In genomic region chr17:58006924-58007780, GRCh38 we compare ENCODE assay signal across 1 cellular context.
TF ChIP-seq lines count a peak whose summit lies in the region.

SRSF1 (minus strand) TSS chr17:58007246; CDS start chr17:58007137, 109 bp downstream.

TF ChIP-seq in HEK293, 187 proteins besides CTCF, POLR2A, EP300 and RAD21 (continued from another document and continues in another):
- TF ChIP-seq PATZ1 (tag by site-specific recombination; IDR thresholded peaks at IDR 0.05) (peak; percentile 99), EGR2 (tag by site-specific recombination; IDR thresholded peaks at IDR 0.05; ENCODE audit: low read depth) (peak; percentile 12), GFI1B (tag by site-specific recombination; IDR thresholded peaks at IDR 0.05) (no peak), ZNF174 (tag by site-specific recombination; IDR thresholded peaks at IDR 0.05) (no peak), ZNF416 (tag by site-specific recombination; IDR thresholded peaks at IDR 0.05) (no peak), ZNF704 (tag by site-specific recombination; IDR thresholded peaks at IDR 0.05) (no peak), ZNF791 (tag by site-specific recombination; IDR thresholded peaks at IDR 0.05) (no peak), ZSCAN23 (tag by site-specific recombination; IDR thresholded peaks at IDR 0.05) (peak; percentile 62; the same call in 1 of the 2 replicates), MEIS1 (CRISPR knock-in tag; IDR thresholded peaks at IDR 0.05; ENCODE audit: borderline replicate concordance) (no peak), ZNF513 (tag by site-specific recombination; IDR thresholded peaks at IDR 0.05) (peak; percentile 26; the same call in 1 of the 2 replicates), ZNF2 (tag by site-specific recombination; IDR thresholded peaks at IDR 0.05) (no peak; the same call in none of the 2 replicates), ZNF354C (tag by site-specific recombination; IDR thresholded peaks at IDR 0.05; ENCODE audit: borderline replicate concordance, low read depth) (no peak), ZBTB26 (tag by site-specific recombination; optimal IDR thresholded peaks at IDR 0.05) (peak; percentile 100), ZNF776 (tag by site-specific recombination; IDR thresholded peaks at IDR 0.05; ENCODE audit: borderline replicate concordance) (no peak), GLI4 (tag by site-specific recombination; IDR thresholded peaks at IDR 0.05) (no peak), ZNF133 (tag by site-specific recombination; IDR thresholded peaks at IDR 0.05) (no peak), ZNF488 (tag by site-specific recombination; IDR thresholded peaks at IDR 0.05) (no peak), ZSCAN4 (tag by site-specific recombination; IDR thresholded peaks at IDR 0.05) (peak; percentile 29; the same call in 1 of the 2 replicates), PRDM1 (tag by site-specific recombination; IDR thresholded peaks at IDR 0.05) (peak; percentile 92), KLF7 (tag by site-specific recombination; IDR thresholded peaks at IDR 0.05; ENCODE audit: borderline replicate concordance) (no peak), ZNF391 (tag by site-specific recombination; IDR thresholded peaks at IDR 0.05; ENCODE audit: borderline replicate concordance, low read depth) (peak; percentile 60), GLIS2 (tag by site-specific recombination; IDR thresholded peaks at IDR 0.05) (peak; percentile 100), ZNF146 (tag by site-specific recombination; IDR thresholded peaks at IDR 0.05) (peak; percentile 51; the same call in 1 of the 2 replicates), ZNF692 (tag by site-specific recombination; IDR thresholded peaks at IDR 0.05) (0 out of 2 replicates have a peak, but pooled peaks have one; percentile 41), ZNF596 (tag by site-specific recombination; IDR thresholded peaks at IDR 0.05) (no peak), SALL2 (tag by site-specific recombination; IDR thresholded peaks at IDR 0.05; ENCODE audit: borderline replicate concordance) (no peak), ZBTB1 (tag by site-specific recombination; IDR thresholded peaks at IDR 0.05) (peak; percentile 41; the same call in 1 of the 2 replicates), FEZF1 (tag by site-specific recombination; IDR thresholded peaks at IDR 0.05) (peak; percentile 22; the same call in 1 of the 2 replicates), ZNF792 (tag by site-specific recombination; IDR thresholded peaks at IDR 0.05) (no peak), ZNF837 (tag by site-specific recombination; IDR thresholded peaks at IDR 0.05) (no peak), ZNF114 (tag by site-specific recombination; IDR thresholded peaks at IDR 0.05) (no peak), PBX3 (CRISPR knock-in tag; IDR thresholded peaks at IDR 0.05) (peak; percentile 84), ZNF239 (tag by site-specific recombination; IDR thresholded peaks at IDR 0.05) (peak; percentile 51; the same call in 1 of the 2 replicates), ZBTB17 (tag by site-specific recombination; IDR thresholded peaks at IDR 0.05) (peak; percentile 94), ZBTB44 (tag by site-specific recombination; IDR thresholded peaks at IDR 0.05) (no peak), ELK4 (IDR thresholded peaks at IDR 0.05; ENCODE audit: borderline replicate concordance, low read depth, low read length) (no peak), ZNF132 (tag by site-specific recombination; IDR thresholded peaks at IDR 0.05; ENCODE audit: borderline replicate concordance) (no peak), ZNF521 (tag by site-specific recombination; IDR thresholded peaks at IDR 0.05) (no peak), SCRT2 (tag by site-specific recombination; IDR thresholded peaks at IDR 0.05) (peak; percentile 96), ZNF76 (tag by site-specific recombination; IDR thresholded peaks at IDR 0.05; ENCODE audit: borderline replicate concordance, low read depth) (peak; percentile 93), ZNF121 (tag by site-specific recombination; IDR thresholded peaks at IDR 0.05) (peak; percentile 67; the same call in 1 of the 2 replicates), ZNF660 (tag by site-specific recombination; IDR thresholded peaks at IDR 0.05) (no peak; the same call in none of the 2 replicates), ZNF155 (tag by site-specific recombination; IDR thresholded peaks at IDR 0.05) (no peak), ZNF549 (tag by site-specific recombination; IDR thresholded peaks at IDR 0.05) (no peak), ZNF658 (tag by site-specific recombination; IDR thresholded peaks at IDR 0.05) (no peak), SCRT1 (tag by site-specific recombination; IDR thresholded peaks at IDR 0.05; ENCODE audit: borderline replicate concordance) (peak; percentile 12; the same call in 1 of the 2 replicates), ZNF449 (tag by site-specific recombination; IDR thresholded peaks at IDR 0.05) (no peak), ZNF610 (tag by site-specific recombination; IDR thresholded peaks at IDR 0.05; ENCODE audit: borderline replicate concordance) (no peak; the same call in 1 of the 2 replicates), OVOL3 (tag by site-specific recombination; IDR thresholded peaks at IDR 0.05) (peak; percentile 94), ZFHX2 (tag by site-specific recombination; conservative IDR thresholded peaks at IDR 0.05) (no peak), ZNF16 (tag by site-specific recombination; IDR thresholded peaks at IDR 0.05; ENCODE audit: low read depth) (no peak), ZFP69B (tag by site-specific recombination; IDR thresholded peaks at IDR 0.05) (no peak), ZNF707 (tag by site-specific recombination; IDR thresholded peaks at IDR 0.05) (no peak)
